In the genomic region with DNA sequence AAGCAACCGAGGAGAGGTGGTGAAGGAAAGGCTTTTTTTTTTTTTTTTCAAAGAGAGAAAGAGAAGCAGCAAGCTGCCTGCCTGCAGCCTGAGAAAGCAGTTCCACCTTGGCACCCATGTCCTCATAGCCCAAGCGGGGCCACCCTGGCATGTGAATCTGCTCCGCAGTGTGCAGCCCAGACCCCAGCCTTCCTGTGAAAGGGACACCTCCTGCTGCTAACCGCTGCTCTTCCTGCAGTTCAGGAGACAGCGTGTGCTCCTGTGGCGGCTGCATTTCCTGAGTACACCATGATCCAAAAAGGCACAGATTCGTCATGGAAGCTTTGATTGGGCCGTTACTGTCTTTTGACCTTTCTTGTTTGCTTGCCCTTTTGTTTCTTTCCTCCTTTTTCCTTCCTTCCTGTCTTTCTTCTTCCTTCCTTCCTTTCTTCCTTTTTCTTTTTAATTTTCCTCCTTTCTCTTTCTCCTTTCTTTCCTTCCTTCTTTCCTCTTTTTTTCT, we compare ENCODE assay signal across 8 cellular contexts. TPM values are rescaled to one million over a fixed set of nuclear protein-coding genes. Genes with fewer than 3 reads are reported as not detected.
A peak's percentile ranks its signal among the peaks of the same experiment; 100 is the strongest.
DNase-seq lines count a peak whose midpoint lies in the region; ATAC-seq and TF ChIP-seq lines count a peak whose summit lies in the region.
"Had no signal": no experiment of that assay in that cellular context is flagged by ENCODE, and none has a peak within 500 bp of the region (broad histone marks: within the 10 kb centered on the region; RNA-seq: fewer than 3 reads in every experiment).

No MANE protein-coding gene starts in this region.

- POLR2A ChIA-PET in activated B cell treated with CpG ODN at 0.5 μM for 24 hours (lab: Charles Lee), result interaction anchor here (0.6 to 8.4 kb wide), 12 partner anchors 8 to 141 kb away, joined by 3 to 188 read pairs (median 6); partner anchors contain the start of gene IKZF1

- no peaks in the 10 kb centered on the region for H3K27me3 Mint-ChIP-seq in activated B cell treated with CpG ODN at 0.5 μM for 24 hours

- H3K9me3 Mint-ChIP-seq in activated B cell treated with CpG ODN at 0.5 μM for 24 hours, result no peaks in the 10 kb centered on the region

- no peak for TF ChIP-seq CTCF in activated B cell treated with CpG ODN at 0.5 μM for 24 hours (IDR thresholded peaks at IDR 0.05)
- no peak for TF ChIP-seq CTCF in spleen (IDR thresholded peaks at IDR 0.05 in 8 of 11, conservative IDR thresholded peaks at IDR 0.05 in 3 of 11)

- DNase-seq in Kasumi-1 (lab: John Stamatoyannopoulos, UW) (peak; percentile 91 to 94), activated B cell treated with CpG ODN at 0.5 μM for 24 hours (no peak), spleen (peak; percentile 90), NCI-H1105 treated with DMSO at 0.1 percent for 48 hours (lab: John Stamatoyannopoulos, UW) (no peak)
- DNase-seq: NCI-H526 treated with DMSO at 0.1 percent for 48 hours had no signal

- peaks cover 63% of the 10 kb centered on the region for H3K36me3 Mint-ChIP-seq in activated B cell treated with CpG ODN at 0.5 μM for 24 hours (ENCODE audit: low read depth)

- 1 to 13% (median 6%) methylated on average over 8 of the region's 8 CpGs for WGBS in spleen, 5 donors

- H3K36me3 ChIP-seq in spleen, result peaks cover 0 to 46% (median 4%) of the 10 kb centered on the region in 6 donors

- no peaks in the 10 kb centered on the region for H3K9me3 ChIP-seq in spleen

- no peak for TF ChIP-seq POLR2A in spleen (IDR thresholded peaks at IDR 0.05)

- intact Hi-C loops in activated B cell treated with CpG ODN at 0.5 μM for 24 hours (cut with micrococcal nuclease) (loop anchor here (1.0 kb wide), 1 partner anchor 8 kb away; no protein-coding TSS in a partner anchor), spleen (cut with DNase I; ENCODE audit: low total_unique reads) (no loop called here)

- H3K4me3 ChIP-seq in spleen, result peak overlapping the region in 1 of 8 donors; percentile 31

- H3K4me3 Mint-ChIP-seq in activated B cell treated with CpG ODN at 0.5 μM for 24 hours, result peak overlapping the region; percentile 51

- H3K27ac ChIP-seq in spleen, result peak overlapping the region; percentile 0 to 92 (median 80)

- H3K4me1 ChIP-seq in spleen, result peaks cover 32 to 100% (median 87%) of the 10 kb centered on the region in 6 donors

- CTCF ChIA-PET in activated B cell treated with CpG ODN at 0.5 μM for 24 hours (lab: Charles Lee), result interaction anchor here (1.3 to 1.6 kb wide), 3 partner anchors 24 to 78 kb away, joined by 3 to 6 read pairs (median 3); no protein-coding TSS in a partner anchor

- H3K27ac Mint-ChIP-seq in activated B cell treated with CpG ODN at 0.5 μM for 24 hours, result no peak overlapping the region

- peaks cover 63% of the 10 kb centered on the region for H3K4me1 Mint-ChIP-seq in activated B cell treated with CpG ODN at 0.5 μM for 24 hours

- no peaks in the 10 kb centered on the region for H3K27me3 ChIP-seq in spleen (replicated peaks in 1 of 7)

- ATAC-seq in activated B cell treated with CpG ODN at 0.5 μM for 24 hours (ENCODE audit: low read depth) (no peak), esophagus mucosa (peak; percentile 36), GM21576 (IDR thresholded peaks at IDR 0.05; ENCODE audit: unreplicated experiment) (no peak), GM21360 (IDR thresholded peaks at IDR 0.05; ENCODE audit: unreplicated experiment) (no peak)

RNA-seq across cellular contexts. Expression of gene IKZF1, which starts 38.1 kb away (rescaled TPM):
- 301 and 325 TPM in 2 replicates for total RNA-seq in activated B cell treated with CpG ODN at 0.5 μM for 24 hours
- 2.1 TPM for total RNA-seq in esophagus mucosa
- 100 to 1,000 TPM; 212 to 389 (median 260) TPM for total RNA-seq in spleen
- polyA plus RNA-seq in spleen, result 10 to 100 TPM; 36.4 to 39.2 (median 37.9) TPM

Comparison
In these comparisons a context has a peak if more than half of its experiments do, and no peak if none do; other contexts are left out.
1. DNase-seq: peak in Kasumi-1 (2 of 2) and spleen (single experiment); none in activated B cell treated with CpG ODN at 0.5 μM for 24 hours (single experiment) and NCI-H1105 treated with DMSO at 0.1 percent for 48 hours (single experiment).
2. RNA of gene IKZF1, which starts 38.1 kb away (total RNA-seq): 301 to 325 TPM in activated B cell treated with CpG ODN at 0.5 μM for 24 hours and 212 to 389 TPM in spleen; 2.1 TPM in esophagus mucosa (single experiment); every median in the first group is over 10 times any median in the second.